ENCODE assay signal across 20 cellular contexts in the genomic region with DNA sequence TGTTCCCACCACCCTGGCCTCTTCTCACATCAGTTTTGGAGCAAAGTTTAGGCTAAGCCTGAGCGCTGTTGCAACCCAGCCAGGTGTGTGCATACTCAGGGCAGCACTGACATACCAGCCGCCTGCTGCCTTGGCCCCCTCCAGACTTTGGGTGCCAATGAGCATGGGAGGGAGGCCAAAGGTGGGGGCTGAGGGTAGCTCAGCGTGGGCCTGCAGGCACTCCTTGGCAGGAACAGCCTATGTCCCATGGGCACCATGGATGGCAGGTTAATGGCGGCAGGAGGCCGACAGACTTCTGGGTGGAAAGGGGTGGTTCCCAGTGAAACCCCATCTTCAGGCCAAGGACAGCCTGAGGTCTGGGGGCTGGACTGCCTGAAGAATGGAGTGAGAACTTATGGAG.
DNase-seq lines count a peak whose midpoint lies in the region; ATAC-seq, FAIRE-seq and TF ChIP-seq lines count a peak whose summit lies in the region.
"Had no signal": no experiment of that assay in that cellular context is flagged by ENCODE, and none has a peak within 500 bp of the region (broad histone marks: within the 10 kb centered on the region; RNA-seq: fewer than 3 reads in every experiment).

No MANE protein-coding gene starts in this region.

- H3K4me1 ChIP-seq in kidney (ENCODE audit: control insufficient read depth in 1 of 2, insufficient read depth in 1 of 2, low read depth in 1 of 2, low read length in 2 of 2), result no peaks in the 10 kb centered on the region
- H3K4me1 ChIP-seq: BLaER1, Caco-2 had no signal

- H3K9me3 ChIP-seq in kidney (ENCODE audit: control insufficient read depth in 1 of 2, low read length in 2 of 2), result peaks cover 0 to 4% of the 10 kb centered on the region in 2 donors
- H3K9me3 ChIP-seq: Caco-2 had no signal

- TF ChIP-seq CTCF in kidney (IDR thresholded peaks at IDR 0.05; ENCODE audit: borderline replicate concordance, extremely low read depth, insufficient read depth), result no peak

- H3K27ac ChIP-seq in kidney (ENCODE audit: low read depth in 2 of 2, low read length in 2 of 2), result no peak overlapping the region
- H3K27ac ChIP-seq: BLaER1, C4-2B, GM23248 had no signal

- intact Hi-C loops in kidney (cut with DNase I), result no loop called here
- intact Hi-C loops in posterior vena cava (cut with DNase I), result no loop called here

- no peaks in the 10 kb centered on the region for H3K27me3 Mint-ChIP-seq in stimulated activated memory B cell treated with anti-CD40 and anti-IgM and Interleukin-4, amounts not matched to agents 10 μg/mL and 1 μg/mL and 100 μg/mL, for 72 hours
- H3K27me3 Mint-ChIP-seq: B cell; CD4-positive, CD25-positive, alpha-beta regulatory T cell had no signal

- H3K36me3 Mint-ChIP-seq in stimulated activated memory B cell treated with anti-CD40 and anti-IgM and Interleukin-4, amounts not matched to agents 10 μg/mL and 1 μg/mL and 100 μg/mL, for 72 hours, result no peaks in the 10 kb centered on the region
- H3K36me3 Mint-ChIP-seq: CD4-positive, CD25-positive, alpha-beta regulatory T cell; CD8-positive, alpha-beta T cell had no signal

- no peak for FAIRE-seq in kidney (lab: Jason Lieb, UNC)
- FAIRE-seq: G401.6, GM12892, H1 had no signal

- H3K36me3 ChIP-seq in kidney (ENCODE audit: control insufficient read depth in 1 of 2, insufficient read depth in 2 of 2, low read length in 2 of 2), result no peaks in the 10 kb centered on the region
- H3K36me3 ChIP-seq: BLaER1 had no signal

- no peak overlapping the region for H3K4me3 ChIP-seq in kidney (ENCODE audit: low read length in 2 of 2)
- H3K4me3 ChIP-seq: BLaER1, GM23248 had no signal

- no peak overlapping the region for H3K27ac Mint-ChIP-seq in stimulated activated memory B cell treated with anti-CD40 and anti-IgM and Interleukin-4, amounts not matched to agents 10 μg/mL and 1 μg/mL and 100 μg/mL, for 72 hours
- H3K27ac Mint-ChIP-seq: B cell; CD4-positive, CD25-positive, alpha-beta regulatory T cell; CD8-positive, alpha-beta T cell had no signal

- DNase-seq in kidney, result peak; percentile 43
- peak; percentile 63 for DNase-seq in posterior vena cava (ENCODE audit: low spot score)
- no peak for DNase-seq in activated naive CD4-positive, alpha-beta T cell (lab: John Stamatoyannopoulos, UW)
- DNase-seq in effector CD8-positive, alpha-beta T cell (lab: John Stamatoyannopoulos, UW), result no peak
- DNase-seq: Caco-2; CD4-positive, CD25-positive, alpha-beta regulatory T cell; CD8-positive, alpha-beta T cell; DMS153; DND-41; GM23248; H7; HCEC 1CT had no signal

- no peaks in the 10 kb centered on the region for H3K4me1 Mint-ChIP-seq in stimulated activated memory B cell treated with anti-CD40 and anti-IgM and Interleukin-4, amounts not matched to agents 10 μg/mL and 1 μg/mL and 100 μg/mL, for 72 hours
- H3K4me1 Mint-ChIP-seq: B cell; CD4-positive, CD25-positive, alpha-beta regulatory T cell had no signal

- no peak overlapping the region for H3K9ac ChIP-seq in kidney (ENCODE audit: low read length in 2 of 2)
- H3K9ac ChIP-seq: BLaER1, GM23248 had no signal

- ATAC-seq in stimulated activated memory B cell treated with anti-CD40 and anti-IgM and Interleukin-4, amounts not matched to agents 10 μg/mL and 1 μg/mL and 100 μg/mL, for 72 hours, result peak; percentile 39
- ATAC-seq in HG03196 (IDR thresholded peaks at IDR 0.05; ENCODE audit: unreplicated experiment), result no peak
- ATAC-seq: CD8-positive, alpha-beta T cell had no signal

- peaks cover 3% of the 10 kb centered on the region for H3K9me3 Mint-ChIP-seq in stimulated activated memory B cell treated with anti-CD40 and anti-IgM and Interleukin-4, amounts not matched to agents 10 μg/mL and 1 μg/mL and 100 μg/mL, for 72 hours
- H3K9me3 Mint-ChIP-seq: CD8-positive, alpha-beta T cell had no signal

- no peak overlapping the region for H3K4me3 Mint-ChIP-seq in stimulated activated memory B cell treated with anti-CD40 and anti-IgM and Interleukin-4, amounts not matched to agents 10 μg/mL and 1 μg/mL and 100 μg/mL, for 72 hours
- H3K4me3 Mint-ChIP-seq: B cell; CD4-positive, CD25-positive, alpha-beta regulatory T cell; CD8-positive, alpha-beta T cell had no signal

Comparison
In these comparisons a context has a peak if more than half of its experiments do, and no peak if none do; other contexts are left out.
1. DNase-seq: peak in kidney (single experiment) and posterior vena cava (single experiment); none in activated naive CD4-positive, alpha-beta T cell (0 of 4) and effector CD8-positive, alpha-beta T cell (single experiment).